ENCODE assay signal across 8 cellular contexts in the genomic region with DNA sequence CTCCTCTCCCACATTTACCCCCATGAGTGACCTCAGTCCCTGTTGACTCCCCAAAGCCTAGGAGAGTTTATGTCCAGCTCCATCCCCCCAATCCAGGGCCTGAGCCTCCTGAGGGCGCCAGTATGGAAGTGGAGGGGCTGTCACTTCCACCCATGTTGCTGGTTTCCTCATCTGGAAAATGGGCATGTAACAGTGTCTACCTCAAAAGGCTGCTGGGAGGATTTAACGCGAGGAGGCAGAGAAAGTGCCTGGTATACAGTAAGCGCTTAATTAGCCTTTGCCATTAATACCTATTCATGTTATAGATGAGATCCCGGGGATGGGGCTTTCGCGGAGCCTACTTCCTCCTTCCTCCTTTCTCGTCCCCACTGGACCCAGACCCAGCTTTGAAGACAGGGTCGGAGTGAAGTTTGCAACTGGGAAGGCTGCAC. TPM values are rescaled to one million over a fixed set of nuclear protein-coding genes. Genes with fewer than 3 reads are reported as not detected.
DNase-seq lines count a peak whose midpoint lies in the region; ATAC-seq and TF ChIP-seq lines count a peak whose summit lies in the region.

No MANE protein-coding gene starts in this region.

- no peaks in the 10 kb centered on the region for H3K27me3 Mint-ChIP-seq in endothelial cell (ENCODE audit: unreplicated experiment)
- no peaks in the 10 kb centered on the region for H3K27me3 Mint-ChIP-seq in osteocyte (ENCODE audit: unreplicated experiment)

- peak overlapping the region; percentile 92 for H3K4me3 ChIP-seq in GM12864 (ENCODE audit: low read depth, low read length)
- H3K4me3 ChIP-seq in NT2/D1 (ENCODE audit: insufficient read length, low read depth): peak overlapping the region; percentile 98

- H3K4me1 ChIP-seq in NT2/D1 (ENCODE audit: insufficient read depth, insufficient read length): peaks cover 2% of the 10 kb centered on the region

- no peak for ATAC-seq in GM21576 (IDR thresholded peaks at IDR 0.05; ENCODE audit: unreplicated experiment)

- no peak for DNase-seq in GM12864 (ENCODE audit: low read depth)
- no peak for DNase-seq in NT2/D1 (ENCODE audit: low read depth, low spot score)
- DNase-seq in endothelial cell (ENCODE audit: low spot score): no peak
- DNase-seq in osteocyte (ENCODE audit: extremely low spot score, unreplicated experiment): no peak
- no peak for DNase-seq in NCI-H1105 treated with DMSO at 0.1 percent for 48 hours (lab: John Stamatoyannopoulos, UW)
- no peak for DNase-seq in NCI-H524 treated with DMSO at 0.1 percent for 48 hours (lab: John Stamatoyannopoulos, UW)
- no peak for DNase-seq in activated CD4-positive, alpha-beta T cell treated with anti-CD3 and anti-CD28 coated beads, Interleukin-2, amount 50 U/mL, for 48 hours

- H3K27ac Mint-ChIP-seq in endothelial cell (ENCODE audit: unreplicated experiment) (peak overlapping the region; percentile 18), osteocyte (ENCODE audit: unreplicated experiment) (peak overlapping the region; percentile 76)

- no peaks in the 10 kb centered on the region for H3K27me3 ChIP-seq in NT2/D1 (ENCODE audit: insufficient read depth, insufficient read length)

- H3K9ac ChIP-seq in NT2/D1 (ENCODE audit: insufficient read length, low read depth): peak overlapping the region; percentile 98

- H3K4me1 Mint-ChIP-seq in endothelial cell (ENCODE audit: unreplicated experiment): peaks cover 14% of the 10 kb centered on the region
- H3K4me1 Mint-ChIP-seq in osteocyte (ENCODE audit: unreplicated experiment): peaks cover 12% of the 10 kb centered on the region

- H3K36me3 Mint-ChIP-seq in endothelial cell (ENCODE audit: low read depth, unreplicated experiment) (peaks cover 20% of the 10 kb centered on the region), osteocyte (ENCODE audit: unreplicated experiment) (peaks cover 14% of the 10 kb centered on the region)

- TF ChIP-seq CTCF in GM12864 (IDR thresholded peaks at IDR 0.05; ENCODE audit: low read depth, low read length, missing control alignments) (no peak), endothelial cell (IDR thresholded peaks at IDR 0.05; ENCODE audit: unreplicated experiment) (no peak), osteocyte (IDR thresholded peaks at IDR 0.05) (no peak)

- no peaks in the 10 kb centered on the region for H3K9me3 ChIP-seq in NT2/D1 (ENCODE audit: insufficient read depth, low read length)

- peak overlapping the region; percentile 96 for H3K4me3 Mint-ChIP-seq in endothelial cell (ENCODE audit: unreplicated experiment)
- peak overlapping the region; percentile 92 for H3K4me3 Mint-ChIP-seq in osteocyte (ENCODE audit: unreplicated experiment)

- H3K9me3 Mint-ChIP-seq in endothelial cell (ENCODE audit: unreplicated experiment) (no peaks in the 10 kb centered on the region), osteocyte (ENCODE audit: unreplicated experiment) (no peaks in the 10 kb centered on the region)

- peaks cover 17% of the 10 kb centered on the region for H3K36me3 ChIP-seq in NT2/D1 (ENCODE audit: insufficient read depth, insufficient read length, low read length)

RNA-seq across cellular contexts. Expression of a gene that starts 0.5 kb away (rescaled TPM):
- total RNA-seq in endothelial cell (ENCODE audit: unreplicated experiment) (143 TPM), osteocyte (117 and 136 TPM in 2 replicates)

RNA-seq across cellular contexts. Expression of a gene that starts 23.4 kb away (rescaled TPM):
- 386 TPM for total RNA-seq in endothelial cell (ENCODE audit: unreplicated experiment)
- total RNA-seq in osteocyte: 143 and 148 TPM in 2 replicates

RNA-seq across cellular contexts. Expression of a gene that starts 40.4 kb away (rescaled TPM):
- total RNA-seq in endothelial cell (ENCODE audit: unreplicated experiment) (0.46 TPM), osteocyte (12.4 and 12.7 TPM in 2 replicates)

RNA-seq across cellular contexts. Expression of a gene that starts 40.5 kb away (rescaled TPM):
- total RNA-seq in endothelial cell (ENCODE audit: unreplicated experiment): 24.9 TPM
- 7.2 and 9.8 TPM in 2 replicates for total RNA-seq in osteocyte

RNA-seq across cellular contexts. Expression of a gene that starts 46.6 kb away (rescaled TPM):
- total RNA-seq in endothelial cell (ENCODE audit: unreplicated experiment) (46.1 TPM), osteocyte (36.8 and 45.8 TPM in 2 replicates)
